11 cellular contexts compared by ENCODE assay signal in the genomic region with DNA sequence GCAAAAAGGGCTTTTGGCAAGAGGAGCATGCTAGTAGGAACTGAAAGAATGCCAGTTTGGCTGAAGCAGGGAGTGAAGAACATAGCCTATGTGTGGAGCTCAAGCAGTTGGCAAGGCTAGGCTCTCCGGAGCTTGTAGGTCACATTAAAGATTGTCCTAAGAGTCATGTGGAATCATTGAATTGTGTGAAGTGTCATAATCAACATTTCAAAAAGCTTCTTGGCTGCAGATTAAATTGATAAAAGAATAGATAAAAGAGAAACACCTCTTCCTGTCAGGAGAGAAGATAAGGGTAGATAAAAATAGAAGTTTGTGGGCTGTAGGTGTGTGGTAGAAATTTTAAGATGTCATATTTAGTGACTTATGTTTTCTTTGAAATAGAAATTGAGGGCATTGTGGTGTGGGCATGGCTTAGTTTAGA. TPM values are rescaled to one million over a fixed set of nuclear protein-coding genes. Genes with fewer than 3 reads are reported as not detected.
DNase-seq lines count a peak whose midpoint lies in the region; ATAC-seq and TF ChIP-seq lines count a peak whose summit lies in the region.
"Had no signal": no experiment of that assay in that cellular context is flagged by ENCODE, and none has a peak within 500 bp of the region (broad histone marks: within the 10 kb centered on the region; RNA-seq: fewer than 3 reads in every experiment).

No MANE protein-coding gene starts in this region.

- no peaks in the 10 kb centered on the region for H3K9me3 Mint-ChIP-seq in CD8-positive, alpha-beta memory T cell
- no peaks in the 10 kb centered on the region for H3K9me3 Mint-ChIP-seq in activated T-helper 2 cell treated with anti-CD3 and anti-CD28 coated beads, Interferon-gamma antibody, Interleukin-2, Interleukin-4, amounts not matched to agents 10 μg/mL and 5 μg/mL and 100 μg/mL, durations not matched to agents 14 hours and 24 hours and 36 hours

- H3K79me2 ChIP-seq in SK-N-SH (ENCODE audit: insufficient read depth) = no peaks in the 10 kb centered on the region

- CTCF ChIA-PET in SK-N-SH (lab: Yijun Ruan, JAX) = interaction anchor here (0.9 to 3.2 kb wide), 4 partner anchors 16 to 121 kb away, joined by 3 to 16 read pairs (median 6); no protein-coding TSS in a partner anchor
- CTCF ChIA-PET in CD8-positive, alpha-beta memory T cell (lab: Charles Lee) = interaction anchor here (1.3 to 1.7 kb wide), 2 partner anchors 9 to 15 kb away, joined by 3 to 5 read pairs; no protein-coding TSS in a partner anchor

- H3K4me3 ChIP-seq in SK-N-SH (ENCODE audit: low read depth in 2 of 2, low read length in 1 of 2) = no peak overlapping the region
- no peak overlapping the region for H3K4me3 ChIP-seq in CD8-positive, alpha-beta memory T cell (ENCODE audit: low read length)
- H3K4me3 ChIP-seq: adrenal gland had no signal

- no peak for TF ChIP-seq CTCF in SK-N-SH (IDR thresholded peaks at IDR 0.05)

- no peaks in the 10 kb centered on the region for H3K9me3 ChIP-seq in SK-N-SH
- no peaks in the 10 kb centered on the region for H3K9me3 ChIP-seq in CD8-positive, alpha-beta memory T cell (ENCODE audit: low read length)
- H3K9me3 ChIP-seq: adrenal gland had no signal

- H3K27ac ChIP-seq in SK-N-SH (ENCODE audit: low read depth in 2 of 2, low read length in 1 of 2) = no peak overlapping the region
- H3K27ac ChIP-seq in CD8-positive, alpha-beta memory T cell (ENCODE audit: low read depth, low read length) = no peak overlapping the region
- H3K27ac ChIP-seq: adrenal gland had no signal

- ATAC-seq in SK-N-SH treated with all-trans-retinoic acid at 6 μM for 48 hours (no peak), left ventricle myocardium superior (peak; percentile 63), HG03442 (IDR thresholded peaks at IDR 0.05; ENCODE audit: unreplicated experiment) (no peak), HG03432 (IDR thresholded peaks at IDR 0.05; ENCODE audit: unreplicated experiment) (no peak)

- no peaks in the 10 kb centered on the region for H3K9me2 ChIP-seq in SK-N-SH

- H3F3A ChIP-seq in SK-N-SH (replicated peaks; ENCODE audit: insufficient read depth) = peaks cover 21% of the 10 kb centered on the region

- no peak overlapping the region for H3K9ac ChIP-seq in SK-N-SH

- POLR2A ChIA-PET in SK-N-SH (lab: Yijun Ruan, JAX) = no interaction called here
- POLR2A ChIA-PET in CD8-positive, alpha-beta memory T cell (lab: Charles Lee) = no interaction called here

- no peak overlapping the region for H2AFZ ChIP-seq in SK-N-SH (ENCODE audit: low read depth)

- intact Hi-C loops in activated T-helper 2 cell treated with anti-CD3 and anti-CD28 coated beads, Interferon-gamma antibody, Interleukin-2, Interleukin-4, amounts not matched to agents 10 μg/mL and 5 μg/mL and 100 μg/mL, durations not matched to agents 14 hours and 24 hours and 36 hours (cut with micrococcal nuclease) = loop anchor here (2.0 kb wide), 1 partner anchor 33 kb away; no protein-coding TSS in a partner anchor
- intact Hi-C loops in left ventricle myocardium superior (cut with micrococcal nuclease) = no loop called here

- H3K4me1 ChIP-seq in SK-N-SH (ENCODE audit: control insufficient read depth in 1 of 2, insufficient read depth in 2 of 2, low read depth in 1 of 2, low read length in 1 of 2) = no peaks in the 10 kb centered on the region
- H3K4me1 ChIP-seq in CD8-positive, alpha-beta memory T cell (ENCODE audit: insufficient read depth, low read length) = peaks cover 24% of the 10 kb centered on the region

- no peaks in the 10 kb centered on the region for H3K27me3 Mint-ChIP-seq in CD8-positive, alpha-beta memory T cell
- H3K27me3 Mint-ChIP-seq in activated T-helper 2 cell treated with anti-CD3 and anti-CD28 coated beads, Interferon-gamma antibody, Interleukin-2, Interleukin-4, amounts not matched to agents 10 μg/mL and 5 μg/mL and 100 μg/mL, durations not matched to agents 14 hours and 24 hours and 36 hours (ENCODE audit: low read depth) = no peaks in the 10 kb centered on the region

- H3K4me2 ChIP-seq in SK-N-SH = no peak overlapping the region

- peak overlapping the region in 7 of 8 donors; percentile 16 to 74 (median 59) for H3K27ac Mint-ChIP-seq in CD8-positive, alpha-beta memory T cell
- H3K27ac Mint-ChIP-seq in activated T-helper 2 cell treated with anti-CD3 and anti-CD28 coated beads, Interferon-gamma antibody, Interleukin-2, Interleukin-4, amounts not matched to agents 10 μg/mL and 5 μg/mL and 100 μg/mL, durations not matched to agents 14 hours and 24 hours and 36 hours = peak overlapping the region; percentile 26

- peaks cover 4% of the 10 kb centered on the region; the same call in 1 of the 2 replicates for H4K20me1 ChIP-seq in SK-N-SH (ENCODE audit: insufficient read depth)

- no peak for TF ChIP-seq RAD21 in SK-N-SH (IDR thresholded peaks at IDR 0.05; ENCODE audit: low read length)

- peaks cover 0 to 10% (median 0%) of the 10 kb centered on the region in 3 donors for H3K36me3 Mint-ChIP-seq in CD8-positive, alpha-beta memory T cell
- peaks cover 15% of the 10 kb centered on the region for H3K36me3 Mint-ChIP-seq in activated T-helper 2 cell treated with anti-CD3 and anti-CD28 coated beads, Interferon-gamma antibody, Interleukin-2, Interleukin-4, amounts not matched to agents 10 μg/mL and 5 μg/mL and 100 μg/mL, durations not matched to agents 14 hours and 24 hours and 36 hours (ENCODE audit: low read depth)

- TF ChIP-seq EP300 in SK-N-SH (IDR thresholded peaks at IDR 0.05; ENCODE audit: borderline replicate concordance in 1 of 2, low read depth in 1 of 2, low read length in 1 of 2) = no peak

- DNase-seq in SK-N-SH = no peak
- peak in 1 of 5 donors; percentile 31 for DNase-seq in CD8-positive, alpha-beta memory T cell
- DNase-seq in activated T-helper 2 cell treated with anti-CD3 and anti-CD28 coated beads, Interferon-gamma antibody, Interleukin-2, Interleukin-4, amounts not matched to agents 10 μg/mL and 5 μg/mL and 100 μg/mL, durations not matched to agents 14 hours and 24 hours and 36 hours (ENCODE audit: low spot score) = no peak
- DNase-seq in left ventricle myocardium superior = no peak
- no peak for DNase-seq in NCI-H524 treated with DMSO at 0.1 percent for 48 hours (lab: John Stamatoyannopoulos, UW)
- DNase-seq: NCI-H510A treated with DMSO at 0.1 percent for 48 hours, nucleus accumbens had no signal

- H3K4me3 Mint-ChIP-seq in CD8-positive, alpha-beta memory T cell = peak overlapping the region in 6 of 7 donors; percentile 1 to 66 (median 50)
- H3K4me3 Mint-ChIP-seq in activated T-helper 2 cell treated with anti-CD3 and anti-CD28 coated beads, Interferon-gamma antibody, Interleukin-2, Interleukin-4, amounts not matched to agents 10 μg/mL and 5 μg/mL and 100 μg/mL, durations not matched to agents 14 hours and 24 hours and 36 hours (ENCODE audit: low read depth) = no peak overlapping the region

- WGBS in SK-N-SH (ENCODE audit: low lambda C conversion rate) = 93% methylated on average over 1 of the region's 1 CpG

- peaks cover 33 to 67% (median 62%) of the 10 kb centered on the region in 3 donors for H3K4me1 Mint-ChIP-seq in CD8-positive, alpha-beta memory T cell
- peaks cover 31% of the 10 kb centered on the region for H3K4me1 Mint-ChIP-seq in activated T-helper 2 cell treated with anti-CD3 and anti-CD28 coated beads, Interferon-gamma antibody, Interleukin-2, Interleukin-4, amounts not matched to agents 10 μg/mL and 5 μg/mL and 100 μg/mL, durations not matched to agents 14 hours and 24 hours and 36 hours (ENCODE audit: low read depth)

- H3K27me3 ChIP-seq in SK-N-SH (ENCODE audit: insufficient read depth) = no peaks in the 10 kb centered on the region
- no peaks in the 10 kb centered on the region for H3K27me3 ChIP-seq in CD8-positive, alpha-beta memory T cell (ENCODE audit: insufficient read depth, low read length, poor library complexity, severe bottlenecking)
- H3K27me3 ChIP-seq: adrenal gland had no signal

- peaks cover 24 to 31% of the 10 kb centered on the region in 2 experiments for H3K36me3 ChIP-seq in SK-N-SH (replicated peaks in 1 of 2; ENCODE audit: control insufficient read depth in 1 of 2, insufficient read depth in 2 of 2, low read length in 1 of 2)
- H3K36me3 ChIP-seq in CD8-positive, alpha-beta memory T cell (ENCODE audit: insufficient read depth, low read length) = no peaks in the 10 kb centered on the region
- H3K36me3 ChIP-seq: adrenal gland had no signal

TF ChIP-seq in SK-N-SH, 30 proteins besides CTCF, POLR2A, EP300 and RAD21:
- TF ChIP-seq ELF1 (IDR thresholded peaks at IDR 0.05) (no peak), POLR2AphosphoS5 (IDR thresholded peaks at IDR 0.05; ENCODE audit: low read depth, low read length) (0 out of 2 replicates have a peak, but pooled peaks have one; percentile 9)

TF ChIP-seq in SK-N-SH treated with all-trans-retinoic acid at 6 μM for 48 hours, 23 proteins besides CTCF, POLR2A, EP300 and RAD21 (continues in another document):
- TF ChIP-seq ZC3H10 (CRISPR knock-in tag; IDR thresholded peaks at IDR 0.05) (no peak), ZNF8 (CRISPR knock-in tag; IDR thresholded peaks at IDR 0.05) (no peak), CSDC2 (CRISPR knock-in tag; IDR thresholded peaks at IDR 0.05) (no peak), OSR1 (CRISPR knock-in tag; IDR thresholded peaks at IDR 0.05) (no peak), ARNTL (CRISPR knock-in tag; IDR thresholded peaks at IDR 0.05; ENCODE audit: borderline replicate concordance, low read depth) (no peak), TOX (CRISPR knock-in tag; IDR thresholded peaks at IDR 0.05; ENCODE audit: borderline replicate concordance) (no peak), ZFP30 (CRISPR knock-in tag; IDR thresholded peaks at IDR 0.05) (no peak)
- TF ChIP-seq, protein P1, sequence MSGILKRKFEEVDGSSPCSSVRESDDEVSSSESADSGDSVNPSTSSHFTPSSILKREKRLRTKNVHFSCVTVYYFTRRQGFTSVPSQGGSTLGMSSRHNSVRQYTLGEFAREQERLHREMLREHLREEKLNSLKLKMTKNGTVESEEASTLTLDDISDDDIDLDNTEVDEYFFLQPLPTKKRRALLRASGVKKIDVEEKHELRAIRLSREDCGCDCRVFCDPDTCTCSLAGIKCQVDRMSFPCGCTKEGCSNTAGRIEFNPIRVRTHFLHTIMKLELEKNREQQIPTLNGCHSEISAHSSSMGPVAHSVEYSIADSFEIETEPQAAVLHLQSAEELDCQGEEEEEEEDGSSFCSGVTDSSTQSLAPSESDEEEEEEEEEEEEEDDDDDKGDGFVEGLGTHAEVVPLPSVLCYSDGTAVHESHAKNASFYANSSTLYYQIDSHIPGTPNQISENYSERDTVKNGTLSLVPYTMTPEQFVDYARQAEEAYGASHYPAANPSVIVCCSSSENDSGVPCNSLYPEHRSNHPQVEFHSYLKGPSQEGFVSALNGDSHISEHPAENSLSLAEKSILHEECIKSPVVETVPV (CRISPR knock-in tag; IDR thresholded peaks at IDR 0.05) = no peak

RNA-seq across cellular contexts. Expression of a gene that starts 36.1 kb away (rescaled TPM):
- polyA plus RNA-seq in SK-N-SH (2012; rRNA removed) = 46.2 and 84.1 TPM in 2 replicates
- polyA plus RNA-seq in SK-N-SH (2012; cell fraction: cytosol; rRNA removed) = 55.8 and 63.7 TPM in 2 replicates
- polyA plus RNA-seq in SK-N-SH (2012; cell fraction: nucleus; rRNA removed) = 66.1 and 96.6 TPM in 2 replicates
- total RNA-seq in CD8-positive, alpha-beta memory T cell = 100 to 1,000 TPM; 113 to 114 TPM
- 52.5 TPM for polyA plus RNA-seq in CD8-positive, alpha-beta memory T cell
- total RNA-seq in activated T-helper 2 cell treated with anti-CD3 and anti-CD28 coated beads, Interferon-gamma antibody, Interleukin-2, Interleukin-4, amounts not matched to agents 10 μg/mL and 5 μg/mL and 100 μg/mL, durations not matched to agents 14 hours and 24 hours and 36 hours = 107 and 119 TPM in 2 replicates
- 30.9 TPM for total RNA-seq in left ventricle myocardium superior
